Comparison of ENCODE assay signal across 1 cellular context in the genomic region with DNA sequence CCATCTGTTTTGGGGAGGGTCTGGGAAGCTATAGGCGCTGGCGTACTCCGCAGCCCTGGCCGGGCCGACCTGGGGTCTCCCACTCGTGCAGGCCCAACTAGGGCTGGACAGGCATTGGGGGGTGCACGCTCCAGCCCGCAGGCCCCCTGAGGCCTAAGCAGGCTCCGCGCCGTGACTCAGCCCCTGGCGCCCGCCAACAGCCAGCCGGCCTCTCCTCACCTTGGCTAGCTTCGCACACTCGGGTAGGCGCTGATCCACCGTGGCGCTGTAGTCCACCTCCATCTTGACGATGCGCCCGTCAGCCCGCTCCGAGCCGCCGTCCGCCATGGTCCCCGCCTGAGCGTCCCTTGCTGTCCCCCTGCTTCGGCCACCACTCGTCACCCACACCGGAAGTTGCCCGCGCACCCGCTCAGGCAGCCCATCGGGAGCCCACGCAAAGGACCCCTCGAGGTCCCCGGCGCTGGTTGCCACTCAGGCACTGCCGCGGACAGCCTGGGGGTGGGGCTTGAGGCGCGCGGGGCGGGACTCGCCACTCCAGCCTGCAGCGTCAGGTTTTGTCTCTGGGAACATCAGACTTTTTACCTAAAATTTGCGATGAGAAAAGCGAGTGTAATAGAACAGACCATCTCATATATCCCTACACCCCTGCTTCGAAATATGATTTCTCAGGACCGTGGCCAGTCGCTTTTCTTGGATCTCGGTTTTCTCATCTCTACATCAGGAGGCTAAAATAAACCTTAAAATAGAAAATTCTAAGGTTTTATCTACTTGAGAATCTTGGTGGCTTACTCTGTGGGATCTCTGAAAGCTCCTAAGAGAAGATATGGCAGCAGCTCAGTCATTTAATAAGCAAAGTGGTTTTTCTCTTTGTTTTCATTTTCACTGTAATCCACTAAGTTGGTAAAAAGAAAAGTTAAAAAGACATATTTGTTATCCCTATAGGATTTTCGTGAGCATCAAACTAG.
TF ChIP-seq lines count a peak whose summit lies in the region.

A gene (minus strand): TSS at position 385 of the 965 bp plus-strand sequence. CDS start 58 bp downstream, at position 327.

TF ChIP-seq in HepG2, 621 proteins besides CTCF, POLR2A, EP300 and RAD21 (continued from another document and continues in another):
- TF ChIP-seq, protein P1, sequence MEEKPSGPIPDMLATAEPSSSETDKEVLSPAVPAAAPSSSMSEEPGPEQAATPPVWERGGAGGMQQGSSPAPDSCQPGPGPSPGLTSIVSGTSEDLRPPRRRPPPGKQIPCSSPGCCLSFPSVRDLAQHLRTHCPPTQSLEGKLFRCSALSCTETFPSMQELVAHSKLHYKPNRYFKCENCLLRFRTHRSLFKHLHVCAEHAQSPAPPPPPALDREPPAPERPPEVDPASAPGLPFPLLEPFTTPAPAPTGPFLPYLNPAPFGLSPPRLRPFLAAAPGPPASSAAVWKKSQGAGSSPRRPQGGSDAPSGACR (CRISPR knock-in tag; IDR thresholded peaks at IDR 0.05), result no peak; the same call in 1 of the 2 replicates
- TF ChIP-seq NAIF1 (CRISPR knock-in tag; IDR thresholded peaks at IDR 0.05; ENCODE audit: borderline replicate concordance) (0 out of 2 replicates have a peak, but pooled peaks have one; percentile 36), JUNB (CRISPR knock-in tag; IDR thresholded peaks at IDR 0.05; ENCODE audit: borderline replicate concordance) (no peak), ZNF432 (CRISPR knock-in tag; IDR thresholded peaks at IDR 0.05; ENCODE audit: borderline replicate concordance) (no peak; the same call in 1 of the 2 replicates), NR2C2 (CRISPR knock-in tag; IDR thresholded peaks at IDR 0.05; ENCODE audit: borderline replicate concordance) (peak; percentile 83), JARID2 (CRISPR knock-in tag; IDR thresholded peaks at IDR 0.05; ENCODE audit: insufficient replicate concordance) (peak; percentile 82), ZNF160 (CRISPR knock-in tag; IDR thresholded peaks at IDR 0.05) (peak; percentile 94), ZNF746 (CRISPR knock-in tag; IDR thresholded peaks at IDR 0.05) (no peak), ZFP82 (CRISPR knock-in tag; IDR thresholded peaks at IDR 0.05; ENCODE audit: borderline replicate concordance) (peak; percentile 61; the same call in 1 of the 2 replicates), ZNF317 (CRISPR knock-in tag; IDR thresholded peaks at IDR 0.05) (peak; percentile 89), KLF12 (CRISPR knock-in tag; IDR thresholded peaks at IDR 0.05; ENCODE audit: borderline replicate concordance) (no peak), MIER3 (CRISPR knock-in tag; IDR thresholded peaks at IDR 0.05; ENCODE audit: borderline replicate concordance) (peak; percentile 88), ZNF326 (CRISPR knock-in tag; IDR thresholded peaks at IDR 0.05; ENCODE audit: borderline replicate concordance) (no peak), ATF7 (IDR thresholded peaks at IDR 0.05) (no peak), ATF7 (CRISPR knock-in tag; IDR thresholded peaks at IDR 0.05) (peak; percentile 23; the same call in 1 of the 2 replicates), ZNF431 (CRISPR knock-in tag; IDR thresholded peaks at IDR 0.05; ENCODE audit: borderline replicate concordance, low read depth) (peak; percentile 94; the same call in 1 of the 2 replicates), NBN (conservative IDR thresholded peaks at IDR 0.05) (no peak), NFIC (IDR thresholded peaks at IDR 0.05; ENCODE audit: low read length) (no peak), MIXL1 (CRISPR knock-in tag; IDR thresholded peaks at IDR 0.05) (peak; percentile 76; the same call in 1 of the 2 replicates), HDAC2 (CRISPR knock-in tag; IDR thresholded peaks at IDR 0.05) (peak; percentile 91), ZNF510 (CRISPR knock-in tag; IDR thresholded peaks at IDR 0.05; ENCODE audit: low read depth) (peak; percentile 92; the same call in 1 of the 2 replicates), SPEN (CRISPR knock-in tag; IDR thresholded peaks at IDR 0.05; ENCODE audit: low read depth) (peak; percentile 98), HMGA1 (CRISPR knock-in tag; conservative IDR thresholded peaks at IDR 0.05) (no peak), MAFG (CRISPR knock-in tag; IDR thresholded peaks at IDR 0.05) (peak; percentile 61; the same call in 1 of the 2 replicates), ZNF367 (CRISPR knock-in tag; IDR thresholded peaks at IDR 0.05; ENCODE audit: borderline replicate concordance) (peak; percentile 81; the same call in 1 of the 2 replicates)
- TF ChIP-seq, protein P2, sequence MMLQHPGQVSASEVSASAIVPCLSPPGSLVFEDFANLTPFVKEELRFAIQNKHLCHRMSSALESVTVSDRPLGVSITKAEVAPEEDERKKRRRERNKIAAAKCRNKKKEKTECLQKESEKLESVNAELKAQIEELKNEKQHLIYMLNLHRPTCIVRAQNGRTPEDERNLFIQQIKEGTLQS (CRISPR knock-in tag; IDR thresholded peaks at IDR 0.05), result peak; percentile 69
- TF ChIP-seq, protein P3, sequence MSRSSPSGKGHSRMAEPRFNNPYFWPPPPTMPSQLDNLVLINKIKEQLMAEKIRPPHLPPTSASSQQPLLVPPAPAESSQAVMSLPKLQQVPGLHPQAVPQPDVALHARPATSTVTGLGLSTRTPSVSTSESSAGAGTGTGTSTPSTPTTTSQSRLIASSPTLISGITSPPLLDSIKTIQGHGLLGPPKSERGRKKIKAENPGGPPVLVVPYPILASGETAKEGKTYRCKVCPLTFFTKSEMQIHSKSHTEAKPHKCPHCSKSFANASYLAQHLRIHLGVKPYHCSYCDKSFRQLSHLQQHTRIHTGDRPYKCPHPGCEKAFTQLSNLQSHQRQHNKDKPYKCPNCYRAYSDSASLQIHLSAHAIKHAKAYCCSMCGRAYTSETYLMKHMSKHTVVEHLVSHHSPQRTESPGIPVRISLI (CRISPR knock-in tag; IDR thresholded peaks at IDR 0.05; ENCODE audit: borderline replicate concordance), result peak; percentile 61; the same call in 1 of the 2 replicates
- TF ChIP-seq, protein P4, sequence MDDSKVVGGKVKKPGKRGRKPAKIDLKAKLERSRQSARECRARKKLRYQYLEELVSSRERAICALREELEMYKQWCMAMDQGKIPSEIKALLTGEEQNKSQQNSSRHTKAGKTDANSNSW (CRISPR knock-in tag; IDR thresholded peaks at IDR 0.05; ENCODE audit: borderline replicate concordance), result peak; percentile 95; the same call in 1 of the 2 replicates
- TF ChIP-seq, protein P5, sequence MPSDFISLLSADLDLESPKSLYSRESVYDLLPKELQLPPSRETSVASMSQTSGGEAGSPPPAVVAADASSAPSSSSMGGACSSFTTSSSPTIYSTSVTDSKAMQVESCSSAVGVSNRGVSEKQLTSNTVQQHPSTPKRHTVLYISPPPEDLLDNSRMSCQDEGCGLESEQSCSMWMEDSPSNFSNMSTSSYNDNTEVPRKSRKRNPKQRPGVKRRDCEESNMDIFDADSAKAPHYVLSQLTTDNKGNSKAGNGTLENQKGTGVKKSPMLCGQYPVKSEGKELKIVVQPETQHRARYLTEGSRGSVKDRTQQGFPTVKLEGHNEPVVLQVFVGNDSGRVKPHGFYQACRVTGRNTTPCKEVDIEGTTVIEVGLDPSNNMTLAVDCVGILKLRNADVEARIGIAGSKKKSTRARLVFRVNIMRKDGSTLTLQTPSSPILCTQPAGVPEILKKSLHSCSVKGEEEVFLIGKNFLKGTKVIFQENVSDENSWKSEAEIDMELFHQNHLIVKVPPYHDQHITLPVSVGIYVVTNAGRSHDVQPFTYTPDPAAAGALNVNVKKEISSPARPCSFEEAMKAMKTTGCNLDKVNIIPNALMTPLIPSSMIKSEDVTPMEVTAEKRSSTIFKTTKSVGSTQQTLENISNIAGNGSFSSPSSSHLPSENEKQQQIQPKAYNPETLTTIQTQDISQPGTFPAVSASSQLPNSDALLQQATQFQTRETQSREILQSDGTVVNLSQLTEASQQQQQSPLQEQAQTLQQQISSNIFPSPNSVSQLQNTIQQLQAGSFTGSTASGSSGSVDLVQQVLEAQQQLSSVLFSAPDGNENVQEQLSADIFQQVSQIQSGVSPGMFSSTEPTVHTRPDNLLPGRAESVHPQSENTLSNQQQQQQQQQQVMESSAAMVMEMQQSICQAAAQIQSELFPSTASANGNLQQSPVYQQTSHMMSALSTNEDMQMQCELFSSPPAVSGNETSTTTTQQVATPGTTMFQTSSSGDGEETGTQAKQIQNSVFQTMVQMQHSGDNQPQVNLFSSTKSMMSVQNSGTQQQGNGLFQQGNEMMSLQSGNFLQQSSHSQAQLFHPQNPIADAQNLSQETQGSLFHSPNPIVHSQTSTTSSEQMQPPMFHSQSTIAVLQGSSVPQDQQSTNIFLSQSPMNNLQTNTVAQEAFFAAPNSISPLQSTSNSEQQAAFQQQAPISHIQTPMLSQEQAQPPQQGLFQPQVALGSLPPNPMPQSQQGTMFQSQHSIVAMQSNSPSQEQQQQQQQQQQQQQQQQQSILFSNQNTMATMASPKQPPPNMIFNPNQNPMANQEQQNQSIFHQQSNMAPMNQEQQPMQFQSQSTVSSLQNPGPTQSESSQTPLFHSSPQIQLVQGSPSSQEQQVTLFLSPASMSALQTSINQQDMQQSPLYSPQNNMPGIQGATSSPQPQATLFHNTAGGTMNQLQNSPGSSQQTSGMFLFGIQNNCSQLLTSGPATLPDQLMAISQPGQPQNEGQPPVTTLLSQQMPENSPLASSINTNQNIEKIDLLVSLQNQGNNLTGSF (CRISPR knock-in tag; IDR thresholded peaks at IDR 0.05), result no peak; the same call in none of the 2 replicates
- TF ChIP-seq, protein P6, sequence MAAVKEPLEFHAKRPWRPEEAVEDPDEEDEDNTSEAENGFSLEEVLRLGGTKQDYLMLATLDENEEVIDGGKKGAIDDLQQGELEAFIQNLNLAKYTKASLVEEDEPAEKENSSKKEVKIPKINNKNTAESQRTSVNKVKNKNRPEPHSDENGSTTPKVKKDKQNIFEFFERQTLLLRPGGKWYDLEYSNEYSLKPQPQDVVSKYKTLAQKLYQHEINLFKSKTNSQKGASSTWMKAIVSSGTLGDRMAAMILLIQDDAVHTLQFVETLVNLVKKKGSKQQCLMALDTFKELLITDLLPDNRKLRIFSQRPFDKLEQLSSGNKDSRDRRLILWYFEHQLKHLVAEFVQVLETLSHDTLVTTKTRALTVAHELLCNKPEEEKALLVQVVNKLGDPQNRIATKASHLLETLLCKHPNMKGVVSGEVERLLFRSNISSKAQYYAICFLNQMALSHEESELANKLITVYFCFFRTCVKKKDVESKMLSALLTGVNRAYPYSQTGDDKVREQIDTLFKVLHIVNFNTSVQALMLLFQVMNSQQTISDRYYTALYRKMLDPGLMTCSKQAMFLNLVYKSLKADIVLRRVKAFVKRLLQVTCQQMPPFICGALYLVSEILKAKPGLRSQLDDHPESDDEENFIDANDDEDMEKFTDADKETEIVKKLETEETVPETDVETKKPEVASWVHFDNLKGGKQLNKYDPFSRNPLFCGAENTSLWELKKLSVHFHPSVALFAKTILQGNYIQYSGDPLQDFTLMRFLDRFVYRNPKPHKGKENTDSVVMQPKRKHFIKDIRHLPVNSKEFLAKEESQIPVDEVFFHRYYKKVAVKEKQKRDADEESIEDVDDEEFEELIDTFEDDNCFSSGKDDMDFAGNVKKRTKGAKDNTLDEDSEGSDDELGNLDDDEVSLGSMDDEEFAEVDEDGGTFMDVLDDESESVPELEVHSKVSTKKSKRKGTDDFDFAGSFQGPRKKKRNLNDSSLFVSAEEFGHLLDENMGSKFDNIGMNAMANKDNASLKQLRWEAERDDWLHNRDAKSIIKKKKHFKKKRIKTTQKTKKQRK (IDR thresholded peaks at IDR 0.05; ENCODE audit: low read length), result no peak
- TF ChIP-seq, protein P7, sequence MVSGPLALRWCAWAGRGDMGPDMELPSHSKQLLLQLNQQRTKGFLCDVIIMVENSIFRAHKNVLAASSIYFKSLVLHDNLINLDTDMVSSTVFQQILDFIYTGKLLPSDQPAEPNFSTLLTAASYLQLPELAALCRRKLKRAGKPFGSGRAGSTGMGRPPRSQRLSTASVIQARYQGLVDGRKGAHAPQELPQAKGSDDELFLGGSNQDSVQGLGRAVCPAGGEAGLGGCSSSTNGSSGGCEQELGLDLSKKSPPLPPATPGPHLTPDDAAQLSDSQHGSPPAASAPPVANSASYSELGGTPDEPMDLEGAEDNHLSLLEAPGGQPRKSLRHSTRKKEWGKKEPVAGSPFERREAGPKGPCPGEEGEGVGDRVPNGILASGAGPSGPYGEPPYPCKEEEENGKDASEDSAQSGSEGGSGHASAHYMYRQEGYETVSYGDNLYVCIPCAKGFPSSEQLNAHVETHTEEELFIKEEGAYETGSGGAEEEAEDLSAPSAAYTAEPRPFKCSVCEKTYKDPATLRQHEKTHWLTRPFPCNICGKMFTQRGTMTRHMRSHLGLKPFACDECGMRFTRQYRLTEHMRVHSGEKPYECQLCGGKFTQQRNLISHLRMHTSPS (CRISPR knock-in tag; IDR thresholded peaks at IDR 0.05; ENCODE audit: low read depth), result no peak; the same call in 1 of the 2 replicates
- TF ChIP-seq, protein P8, sequence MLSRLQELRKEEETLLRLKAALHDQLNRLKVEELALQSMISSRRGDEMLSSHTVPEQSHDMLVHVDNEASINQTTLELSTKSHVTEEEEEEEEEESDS (CRISPR knock-in tag; IDR thresholded peaks at IDR 0.05; ENCODE audit: borderline replicate concordance), result no peak
- TF ChIP-seq, protein P9, sequence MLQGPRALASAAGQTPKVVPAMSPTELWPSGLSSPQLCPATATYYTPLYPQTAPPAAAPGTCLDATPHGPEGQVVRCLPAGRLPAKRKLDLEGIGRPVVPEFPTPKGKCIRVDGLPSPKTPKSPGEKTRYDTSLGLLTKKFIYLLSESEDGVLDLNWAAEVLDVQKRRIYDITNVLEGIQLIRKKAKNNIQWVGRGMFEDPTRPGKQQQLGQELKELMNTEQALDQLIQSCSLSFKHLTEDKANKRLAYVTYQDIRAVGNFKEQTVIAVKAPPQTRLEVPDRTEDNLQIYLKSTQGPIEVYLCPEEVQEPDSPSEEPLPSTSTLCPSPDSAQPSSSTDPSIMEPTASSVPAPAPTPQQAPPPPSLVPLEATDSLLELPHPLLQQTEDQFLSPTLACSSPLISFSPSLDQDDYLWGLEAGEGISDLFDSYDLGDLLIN (CRISPR knock-in tag; IDR thresholded peaks at IDR 0.05; ENCODE audit: borderline replicate concordance), result peak; percentile 67; the same call in 1 of the 2 replicates
- TF ChIP-seq, protein P10, sequence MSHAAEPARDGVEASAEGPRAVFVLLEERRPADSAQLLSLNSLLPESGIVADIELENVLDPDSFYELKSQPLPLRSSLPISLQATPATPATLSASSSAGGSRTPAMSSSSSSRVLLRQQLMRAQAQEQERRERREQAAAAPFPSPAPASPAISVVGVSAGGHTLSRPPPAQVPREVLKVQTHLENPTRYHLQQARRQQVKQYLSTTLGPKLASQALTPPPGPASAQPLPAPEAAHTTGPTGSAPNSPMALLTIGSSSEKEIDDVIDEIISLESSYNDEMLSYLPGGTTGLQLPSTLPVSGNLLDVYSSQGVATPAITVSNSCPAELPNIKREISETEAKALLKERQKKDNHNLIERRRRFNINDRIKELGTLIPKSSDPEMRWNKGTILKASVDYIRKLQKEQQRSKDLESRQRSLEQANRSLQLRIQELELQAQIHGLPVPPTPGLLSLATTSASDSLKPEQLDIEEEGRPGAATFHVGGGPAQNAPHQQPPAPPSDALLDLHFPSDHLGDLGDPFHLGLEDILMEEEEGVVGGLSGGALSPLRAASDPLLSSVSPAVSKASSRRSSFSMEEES (CRISPR knock-in tag; IDR thresholded peaks at IDR 0.05), result peak; percentile 74
